21 cellular contexts compared by ENCODE assay signal in the genomic region with DNA sequence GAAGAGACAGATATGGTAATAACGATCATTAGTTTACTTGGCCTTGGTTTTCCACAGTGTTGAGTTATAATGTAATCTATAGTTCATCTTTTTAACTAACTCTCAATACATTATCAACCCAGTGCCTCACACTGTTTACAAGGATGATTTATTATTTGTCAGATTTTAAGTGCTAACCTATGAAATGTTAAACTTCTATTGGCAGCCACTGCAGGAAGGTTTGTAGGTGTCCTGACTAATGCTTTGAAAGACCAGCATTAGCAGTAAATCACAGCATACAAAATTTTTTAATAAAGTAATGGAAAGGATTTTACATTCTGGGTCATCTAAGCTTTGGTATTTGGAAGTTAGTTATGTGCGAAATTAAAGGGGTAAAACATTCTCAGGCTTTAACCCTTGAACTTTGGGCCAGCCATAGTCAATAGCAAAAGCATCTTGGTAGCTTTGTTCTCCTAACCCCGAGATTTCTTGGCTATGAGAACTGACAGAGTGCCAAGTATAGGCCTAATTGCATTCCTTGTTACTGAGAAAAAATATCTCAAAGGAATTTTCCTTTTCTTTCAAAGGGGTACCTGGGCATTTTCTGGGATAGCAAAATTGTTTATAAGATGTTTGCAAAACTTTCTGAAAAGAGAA. TPM values are rescaled to one million over a fixed set of nuclear protein-coding genes. Genes with fewer than 3 reads are reported as not detected.
A peak's percentile ranks its signal among the peaks of the same experiment; 100 is the strongest.
DNase-seq lines count a peak whose midpoint lies in the region; ATAC-seq and TF ChIP-seq lines count a peak whose summit lies in the region.
"Had no signal": no experiment of that assay in that cellular context is flagged by ENCODE, and none has a peak within 500 bp of the region (broad histone marks: within the 10 kb centered on the region; RNA-seq: fewer than 3 reads in every experiment).

No MANE protein-coding gene starts in this region.

- in situ Hi-C loops in GM23248 (cut with MboI), result no loop called here

- H3K27me3 ChIP-seq in GM23248 (replicated peaks; ENCODE audit: insufficient read depth) (no peaks in the 10 kb centered on the region), adrenal gland (no peaks in the 10 kb centered on the region), sigmoid colon (no peaks in the 10 kb centered on the region), MM.1S (replicated peaks; ENCODE audit: insufficient read depth, low read length) (no peaks in the 10 kb centered on the region)
- H3K27me3 ChIP-seq: hepatocyte, MG63, neutrophil had no signal

- DNase-seq in GM23248 (peak; percentile 24), adrenal gland (no peak), fibroblast of pulmonary artery (ENCODE audit: low read depth) (peak; percentile 34), sigmoid colon (no peak), MM.1S (no peak), cortex of kidney (lab: John Stamatoyannopoulos, UW) (no peak), inferior parietal cortex (ENCODE audit: extremely low spot score) (no peak)
- DNase-seq in stimulated activated naive CD8-positive, alpha-beta T cell treated with anti-CD3 and anti-CD28 coated beads, Interleukin-15, amount 100 ng/mL, for 72 hours, result no peak
- DNase-seq: activated naive CD4-positive, alpha-beta T cell treated with anti-CD3 and anti-CD28 coated beads, Interleukin-2, amount 50 U/mL, for 16 hours; CD8-positive, alpha-beta T cell; DND-41; effector memory CD4-positive, alpha-beta T cell; GOT3; MG63; NCI-H187; NCI-H446; right cardiac atrium; stimulated activated naive B cell treated with anti-CD40 and anti-IgM and Interleukin-4, amounts not matched to agents 10 μg/mL and 1 μg/mL and 100 μg/mL, for 72 hours; trophoblast cell had no signal

- H3K79me2 ChIP-seq in GM23248 (ENCODE audit: insufficient read depth) (peaks cover 94% of the 10 kb centered on the region), MM.1S (ENCODE audit: low read length) (peaks cover 77% of the 10 kb centered on the region)

- H3K36me3 ChIP-seq in GM23248 (ENCODE audit: low read depth) (0 out of 2 replicates have a peak, but pooled peaks cover 11% of the 10 kb centered on the region), adrenal gland (replicated peaks in 1 of 2) (no peaks in the 10 kb centered on the region), sigmoid colon (no peaks in the 10 kb centered on the region), MM.1S (replicated peaks; ENCODE audit: insufficient read depth, low read length) (no peaks in the 10 kb centered on the region)
- H3K36me3 ChIP-seq: neutrophil had no signal

- H3K4me1 ChIP-seq in GM23248 (ENCODE audit: insufficient read depth), result peaks cover 13% of the 10 kb centered on the region
- peaks cover 40 to 69% of the 10 kb centered on the region in 2 donors for H3K4me1 ChIP-seq in adrenal gland (replicated peaks in 1 of 2)
- peaks cover 0 to 57% (median 36%) of the 10 kb centered on the region in 4 donors for H3K4me1 ChIP-seq in sigmoid colon
- peaks cover 24% of the 10 kb centered on the region for H3K4me1 ChIP-seq in MM.1S (ENCODE audit: low read length)

- WGBS in GM23248 (ENCODE audit: low coverage in 1 of 2, low lambda C conversion rate in 2 of 2, missing lambda C conversion rate in 2 of 2), 2 experiments, result 67 to 68% methylated on average over 3 of the region's 3 CpGs
- 50 to 57% (median 53%) methylated on average over 3 of the region's 3 CpGs for WGBS in adrenal gland, 4 donors
- WGBS in sigmoid colon, 2 donors, result 61 to 68% methylated on average over 3 of the region's 3 CpGs

- no peak for TF ChIP-seq EP300 in sigmoid colon (IDR thresholded peaks at IDR 0.05)

- intact Hi-C loops in adrenal gland (cut with DNase I) (no loop called here), sigmoid colon (cut with DNase I) (no loop called here)

- H4K20me1 ChIP-seq in GM23248 (ENCODE audit: insufficient read depth) (peaks cover 3% of the 10 kb centered on the region; the same call in 1 of the 2 replicates), MM.1S (ENCODE audit: insufficient read depth, low read length) (no peaks in the 10 kb centered on the region; the same call in 1 of the 2 replicates)

- H3K4me1 Mint-ChIP-seq in stimulated activated naive CD8-positive, alpha-beta T cell treated with anti-CD3 and anti-CD28 coated beads, Interleukin-15, amount 100 ng/mL, for 72 hours, result no peaks in the 10 kb centered on the region
- H3K4me1 Mint-ChIP-seq: stimulated activated naive B cell treated with anti-CD40 and anti-IgM and Interleukin-4, amounts not matched to agents 10 μg/mL and 1 μg/mL and 100 μg/mL, for 72 hours had no signal

- H3K9me3 Mint-ChIP-seq in stimulated activated naive CD8-positive, alpha-beta T cell treated with anti-CD3 and anti-CD28 coated beads, Interleukin-15, amount 100 ng/mL, for 72 hours, result no peaks in the 10 kb centered on the region
- H3K9me3 Mint-ChIP-seq: CD8-positive, alpha-beta T cell had no signal

- H3K27ac ChIP-seq in GM23248 (0 out of 2 replicates have a peak overlapping the region, but pooled peaks have one; percentile 3), adrenal gland (peak overlapping the region in 3 of 5 donors; percentile 57 to 77 (median 70)), sigmoid colon (peak overlapping the region in 3 of 4 donors; percentile 15 to 39 (median 31)), MM.1S (ENCODE audit: low read length) (no peak overlapping the region)
- H3K27ac ChIP-seq: neutrophil had no signal

- H3F3A ChIP-seq in GM23248 (ENCODE audit: insufficient read depth) (peaks cover 21% of the 10 kb centered on the region; the same call in 1 of the 2 replicates), MM.1S (ENCODE audit: insufficient read depth, low read length) (0 out of 2 replicates have a peak, but pooled peaks cover 4% of the 10 kb centered on the region)

- no peak overlapping the region for H3K4me2 ChIP-seq in GM23248 (ENCODE audit: unreplicated experiment)
- H3K4me2 ChIP-seq in MM.1S (ENCODE audit: low read depth, low read length), result no peak overlapping the region
- H3K4me2 ChIP-seq: hepatocyte had no signal

- no peaks in the 10 kb centered on the region for H3K27me3 Mint-ChIP-seq in stimulated activated naive CD8-positive, alpha-beta T cell treated with anti-CD3 and anti-CD28 coated beads, Interleukin-15, amount 100 ng/mL, for 72 hours
- H3K27me3 Mint-ChIP-seq: stimulated activated naive B cell treated with anti-CD40 and anti-IgM and Interleukin-4, amounts not matched to agents 10 μg/mL and 1 μg/mL and 100 μg/mL, for 72 hours had no signal

- no peak overlapping the region for H3K4me3 ChIP-seq in GM23248
- H3K4me3 ChIP-seq in adrenal gland, result no peak overlapping the region
- H3K4me3 ChIP-seq in fibroblast of pulmonary artery (replicated peaks; ENCODE audit: low read depth, low read length), result no peak overlapping the region
- no peak overlapping the region for H3K4me3 ChIP-seq in sigmoid colon
- no peak overlapping the region for H3K4me3 ChIP-seq in MM.1S (ENCODE audit: low read length)
- H3K4me3 ChIP-seq: hepatocyte, MG63 had no signal

- TF ChIP-seq CTCF in adrenal gland (IDR thresholded peaks at IDR 0.05), result no peak
- no peak for TF ChIP-seq CTCF in fibroblast of pulmonary artery (IDR thresholded peaks at IDR 0.05; ENCODE audit: low read length, missing control alignments)
- TF ChIP-seq CTCF in sigmoid colon (IDR thresholded peaks at IDR 0.05), result no peak
- TF ChIP-seq CTCF in MM.1S (IDR thresholded peaks at IDR 0.05; ENCODE audit: low read length), result no peak

- no peak overlapping the region for H3K27ac Mint-ChIP-seq in stimulated activated naive CD8-positive, alpha-beta T cell treated with anti-CD3 and anti-CD28 coated beads, Interleukin-15, amount 100 ng/mL, for 72 hours
- H3K27ac Mint-ChIP-seq: CD8-positive, alpha-beta T cell; stimulated activated naive B cell treated with anti-CD40 and anti-IgM and Interleukin-4, amounts not matched to agents 10 μg/mL and 1 μg/mL and 100 μg/mL, for 72 hours had no signal

- H3K9me2 ChIP-seq in GM23248 (ENCODE audit: insufficient read depth) (no peaks in the 10 kb centered on the region), MM.1S (replicated peaks; ENCODE audit: insufficient read depth, low read length) (no peaks in the 10 kb centered on the region)

- H3K4me3 Mint-ChIP-seq in stimulated activated naive CD8-positive, alpha-beta T cell treated with anti-CD3 and anti-CD28 coated beads, Interleukin-15, amount 100 ng/mL, for 72 hours, result no peak overlapping the region
- H3K4me3 Mint-ChIP-seq: CD8-positive, alpha-beta T cell; stimulated activated naive B cell treated with anti-CD40 and anti-IgM and Interleukin-4, amounts not matched to agents 10 μg/mL and 1 μg/mL and 100 μg/mL, for 72 hours had no signal

- no peak for ATAC-seq in stimulated activated naive CD8-positive, alpha-beta T cell treated with anti-CD3 and anti-CD28 coated beads, Interleukin-15, amount 100 ng/mL, for 72 hours
- ATAC-seq: CD8-positive, alpha-beta T cell; stimulated activated naive B cell treated with anti-CD40 and anti-IgM and Interleukin-4, amounts not matched to agents 10 μg/mL and 1 μg/mL and 100 μg/mL, for 72 hours had no signal

- H3K9me3 ChIP-seq in GM23248 (ENCODE audit: low read depth) (no peaks in the 10 kb centered on the region), adrenal gland (replicated peaks in 1 of 3) (no peaks in the 10 kb centered on the region), sigmoid colon (no peaks in the 10 kb centered on the region), MM.1S (replicated peaks; ENCODE audit: insufficient read depth, low read length) (no peaks in the 10 kb centered on the region)
- H3K9me3 ChIP-seq: neutrophil had no signal

- no peak for TF ChIP-seq POLR2A in adrenal gland (IDR thresholded peaks at IDR 0.05)
- TF ChIP-seq POLR2A in sigmoid colon (IDR thresholded peaks at IDR 0.05), result no peak

- H3K9ac ChIP-seq in GM23248 (no peak overlapping the region), MM.1S (ENCODE audit: low read length) (no peak overlapping the region)

- H2AFZ ChIP-seq in GM23248 (no peak overlapping the region), MM.1S (ENCODE audit: low read length) (no peak overlapping the region)
- H2AFZ ChIP-seq: hepatocyte had no signal

RNA-seq across cellular contexts. Expression of a gene that starts 30.6 kb away (rescaled TPM):
- total RNA-seq in GM23248 (2014; rRNA removed; shearing (Covaris generic)), result 103 and 128 TPM in 2 replicates
- polyA plus RNA-seq in GM23248 (2016; fragmentation: Nextera tagmentation; extraction: Ambion mirVana), result 78.3 and 116 TPM in 2 replicates
- 10 to 100 TPM; 30.6 to 66.1 (median 49.8) TPM for total RNA-seq in adrenal gland
- polyA plus RNA-seq in adrenal gland, result 10 to 100 TPM; 16.7 to 68.8 (median 20.8) TPM
- total RNA-seq in sigmoid colon, result 100 to 1,000 TPM in 2 of 4 donors, 10 to 100 TPM in 2; 63.5 to 153 (median 89.0) TPM
- 100 to 1,000 TPM; 103 to 305 (median 167) TPM for polyA plus RNA-seq in sigmoid colon

Comparison
In these comparisons a context has a peak if more than half of its experiments do, and no peak if none do; other contexts are left out.
1. DNase-seq: peak in GM23248 (single experiment) and fibroblast of pulmonary artery (single experiment); none in adrenal gland (0 of 7), sigmoid colon (single experiment), MM.1S (single experiment), stimulated activated naive CD8-positive, alpha-beta T cell treated with anti-CD3 and anti-CD28 coated beads, Interleukin-15, amount 100 ng/mL, for 72 hours (0 of 2), cortex of kidney (single experiment) and inferior parietal cortex (single experiment).